Comparison of ENCODE assay signal across 11 cellular contexts in the genomic region with DNA sequence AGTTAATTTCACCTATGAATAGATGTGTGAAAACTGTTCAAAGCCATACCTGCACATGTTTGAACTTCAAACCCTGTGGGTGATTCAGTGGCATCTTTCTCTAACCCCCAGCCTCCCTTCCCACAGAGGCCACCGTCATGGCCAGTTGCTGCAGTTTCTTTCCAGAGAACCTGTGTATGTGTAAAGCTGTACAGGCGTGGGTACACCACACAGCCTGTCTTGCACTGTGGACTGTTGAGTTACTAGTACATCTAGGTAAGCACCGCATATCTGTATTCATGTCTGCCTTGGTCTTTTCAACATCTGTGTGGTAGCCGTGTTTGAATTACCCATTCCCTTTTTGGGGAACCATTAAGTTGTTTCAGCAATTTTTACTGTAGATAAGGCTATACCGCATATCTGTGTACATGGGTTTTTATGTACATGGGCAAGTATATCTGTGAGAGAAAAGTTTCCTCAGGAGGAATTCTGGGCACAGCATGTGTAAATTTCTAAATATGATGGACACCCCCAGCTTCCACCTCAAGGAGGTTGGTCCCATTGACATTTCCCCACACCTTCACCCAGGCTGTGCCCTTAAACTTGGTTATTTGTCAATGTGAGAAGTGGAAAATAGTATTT. TPM values are rescaled to one million over a fixed set of nuclear protein-coding genes. Genes with fewer than 3 reads are reported as not detected.
DNase-seq lines count a peak whose midpoint lies in the region; ATAC-seq, FAIRE-seq and TF ChIP-seq lines count a peak whose summit lies in the region.
"Had no signal": no experiment of that assay in that cellular context is flagged by ENCODE, and none has a peak within 500 bp of the region (broad histone marks: within the 10 kb centered on the region; RNA-seq: fewer than 3 reads in every experiment).

No MANE protein-coding gene starts in this region.

- TF ChIP-seq CTCF in right atrium auricular region (IDR thresholded peaks at IDR 0.05) (no peak), endodermal cell (conservative IDR thresholded peaks at IDR 0.05) (no peak), D721Med (IDR thresholded peaks at IDR 0.05; ENCODE audit: insufficient read depth, missing control alignments) (no peak)

- ATAC-seq in activated naive CD8-positive, alpha-beta T cell treated with anti-CD3 and anti-CD28 coated beads, Interleukin-2, amount 50 U/mL, for 24 hours = no peak
- ATAC-seq in stimulated activated naive B cell treated with anti-CD40 and anti-IgM and Interleukin-4, amounts not matched to agents 10 μg/mL and 1 μg/mL and 100 μg/mL, for 72 hours (replicated peaks) = peak in 1 of 2 donors; percentile 6

- WGBS in endodermal cell (ENCODE audit: insufficient coverage in 1 of 2, insufficient read length in 1 of 2), 2 experiments = 94 to 100% methylated on average over 5 of the region's 5 CpGs

- FAIRE-seq in D721Med (lab: Jason Lieb, UNC) = no peak

- no peaks in the 10 kb centered on the region for H3K27me3 Mint-ChIP-seq in activated naive CD8-positive, alpha-beta T cell treated with anti-CD3 and anti-CD28 coated beads, Interleukin-2, amount 50 U/mL, for 24 hours
- H3K27me3 Mint-ChIP-seq in stimulated activated naive B cell treated with anti-CD40 and anti-IgM and Interleukin-4, amounts not matched to agents 10 μg/mL and 1 μg/mL and 100 μg/mL, for 72 hours = no peaks in the 10 kb centered on the region
- no peaks in the 10 kb centered on the region for H3K27me3 Mint-ChIP-seq in endodermal cell (ENCODE audit: insufficient read depth)

- H3K36me3 Mint-ChIP-seq in activated naive CD8-positive, alpha-beta T cell treated with anti-CD3 and anti-CD28 coated beads, Interleukin-2, amount 50 U/mL, for 24 hours (ENCODE audit: low read depth) = peaks cover 65% of the 10 kb centered on the region
- H3K36me3 Mint-ChIP-seq in stimulated activated naive B cell treated with anti-CD40 and anti-IgM and Interleukin-4, amounts not matched to agents 10 μg/mL and 1 μg/mL and 100 μg/mL, for 72 hours = peaks cover 41 to 62% of the 10 kb centered on the region in 2 donors
- peaks cover 59% of the 10 kb centered on the region for H3K36me3 Mint-ChIP-seq in endodermal cell (ENCODE audit: low read depth)

- no peak overlapping the region for H3K9ac ChIP-seq in endodermal cell (ENCODE audit: extremely low read depth, low read length, poor library complexity, severe bottlenecking)

- H3K4me1 Mint-ChIP-seq in activated naive CD8-positive, alpha-beta T cell treated with anti-CD3 and anti-CD28 coated beads, Interleukin-2, amount 50 U/mL, for 24 hours = peaks cover 85% of the 10 kb centered on the region
- peaks cover 54 to 83% of the 10 kb centered on the region in 2 donors for H3K4me1 Mint-ChIP-seq in stimulated activated naive B cell treated with anti-CD40 and anti-IgM and Interleukin-4, amounts not matched to agents 10 μg/mL and 1 μg/mL and 100 μg/mL, for 72 hours
- H3K4me1 Mint-ChIP-seq in endodermal cell = no peaks in the 10 kb centered on the region

- H3K9me3 Mint-ChIP-seq in activated naive CD8-positive, alpha-beta T cell treated with anti-CD3 and anti-CD28 coated beads, Interleukin-2, amount 50 U/mL, for 24 hours = no peaks in the 10 kb centered on the region
- peaks cover 3 to 4% of the 10 kb centered on the region in 2 donors for H3K9me3 Mint-ChIP-seq in stimulated activated naive B cell treated with anti-CD40 and anti-IgM and Interleukin-4, amounts not matched to agents 10 μg/mL and 1 μg/mL and 100 μg/mL, for 72 hours
- no peaks in the 10 kb centered on the region for H3K9me3 Mint-ChIP-seq in endodermal cell

- H3K9me3 ChIP-seq in right atrium auricular region (no peaks in the 10 kb centered on the region), endodermal cell (ENCODE audit: control insufficient read depth, low read length) (no peaks in the 10 kb centered on the region)

- H3K4me3 ChIP-seq in right atrium auricular region (peak overlapping the region in 1 of 2 donors; percentile 6), endodermal cell (ENCODE audit: low read length) (no peak overlapping the region)

- peak overlapping the region; percentile 41 for H3K27ac Mint-ChIP-seq in activated naive CD8-positive, alpha-beta T cell treated with anti-CD3 and anti-CD28 coated beads, Interleukin-2, amount 50 U/mL, for 24 hours
- H3K27ac Mint-ChIP-seq in stimulated activated naive B cell treated with anti-CD40 and anti-IgM and Interleukin-4, amounts not matched to agents 10 μg/mL and 1 μg/mL and 100 μg/mL, for 72 hours = peak overlapping the region; percentile 71
- no peak overlapping the region for H3K27ac Mint-ChIP-seq in endodermal cell

- H3K27ac ChIP-seq in right atrium auricular region = peak overlapping the region; percentile 68 to 99
- no peak overlapping the region for H3K27ac ChIP-seq in endodermal cell (ENCODE audit: low read depth, low read length)

- H3K4me1 ChIP-seq in right atrium auricular region (peaks cover 0 to 89% of the 10 kb centered on the region in 2 donors), endodermal cell (ENCODE audit: control insufficient read depth, insufficient read depth, low read length) (no peaks in the 10 kb centered on the region)

- H3K36me3 ChIP-seq in right atrium auricular region = peaks cover 89% of the 10 kb centered on the region
- peaks cover 57% of the 10 kb centered on the region for H3K36me3 ChIP-seq in endodermal cell (ENCODE audit: control insufficient read depth, insufficient read depth, low read length)

- H3K4me3 Mint-ChIP-seq in activated naive CD8-positive, alpha-beta T cell treated with anti-CD3 and anti-CD28 coated beads, Interleukin-2, amount 50 U/mL, for 24 hours = no peak overlapping the region
- H3K4me3 Mint-ChIP-seq in stimulated activated naive B cell treated with anti-CD40 and anti-IgM and Interleukin-4, amounts not matched to agents 10 μg/mL and 1 μg/mL and 100 μg/mL, for 72 hours = no peak overlapping the region
- no peak overlapping the region for H3K4me3 Mint-ChIP-seq in endodermal cell

- DNase-seq in HS-5 (ENCODE audit: low read depth) = peak; percentile 20
- DNase-seq in activated naive CD8-positive, alpha-beta T cell treated with anti-CD3 and anti-CD28 coated beads, Interleukin-2, amount 50 U/mL, for 24 hours = no peak
- DNase-seq in right atrium auricular region (ENCODE audit: low spot score) = peak; percentile 58
- no peak for DNase-seq in stimulated activated naive B cell treated with anti-CD40 and anti-IgM and Interleukin-4, amounts not matched to agents 10 μg/mL and 1 μg/mL and 100 μg/mL, for 72 hours
- no peak for DNase-seq in endodermal cell
- no peak for DNase-seq in COLO668 (lab: John Stamatoyannopoulos, UW; ENCODE audit: unreplicated experiment)
- DNase-seq in NCI-H2196 treated with DMSO at 0.1 percent for 48 hours (lab: John Stamatoyannopoulos, UW; ENCODE audit: unreplicated experiment) = no peak
- no peak for DNase-seq in D721Med (ENCODE audit: insufficient read length, low spot score)
- DNase-seq: effector CD8-positive, alpha-beta T cell; SHP77 treated with DMSO at 0.1 percent for 48 hours; stimulated activated CD4-positive, alpha-beta T cell treated with anti-CD3 and anti-CD28 coated beads, Interleukin-12 subunit alpha, Interleukin-12 subunit beta, amount 100 ng/mL, for 4 hours had no signal

- H3K27me3 ChIP-seq in right atrium auricular region = no peaks in the 10 kb centered on the region
- no peaks in the 10 kb centered on the region for H3K27me3 ChIP-seq in endodermal cell (ENCODE audit: control insufficient read depth, insufficient read depth, low read length, poor library complexity, severe bottlenecking)

RNA-seq across cellular contexts. Expression of a gene that starts 13.9 kb away (rescaled TPM):
- total RNA-seq in right atrium auricular region (10 to 100 TPM; 43.7 to 52.5 TPM), endodermal cell (10 to 100 TPM; 61.3 to 85.2 TPM)
- polyA plus RNA-seq in endodermal cell (2013, experiment 1 of 2) = 21.0 TPM
- polyA plus RNA-seq in endodermal cell (2013, experiment 2 of 2) = 14.2 TPM

RNA-seq across cellular contexts. Expression of a gene that starts 50.1 kb away (rescaled TPM):
- total RNA-seq in right atrium auricular region = 10 to 100 TPM; 10.2 to 23.8 TPM
- 10 to 100 TPM; 27.4 to 29.6 TPM for total RNA-seq in endodermal cell
- 10.8 TPM for polyA plus RNA-seq in endodermal cell (2013, experiment 1 of 2)
- polyA plus RNA-seq in endodermal cell (2013, experiment 2 of 2) = 11.9 TPM

RNA-seq across cellular contexts. Expression of a gene that starts 54.1 kb away (rescaled TPM):
- total RNA-seq in right atrium auricular region (1 to 10 TPM; 2.6 to 3.3 TPM), endodermal cell (1 to 10 TPM; 3.0 to 6.3 TPM)
- polyA plus RNA-seq in endodermal cell (2013, experiment 1 of 2) = 0.71 TPM
- 0.50 TPM for polyA plus RNA-seq in endodermal cell (2013, experiment 2 of 2)

Comparison
In these comparisons a context has a peak if more than half of its experiments do, and no peak if none do; other contexts are left out.
1. DNase-seq: peak in HS-5 (single experiment) and right atrium auricular region (single experiment); none in activated naive CD8-positive, alpha-beta T cell treated with anti-CD3 and anti-CD28 coated beads, Interleukin-2, amount 50 U/mL, for 24 hours (single experiment), stimulated activated naive B cell treated with anti-CD40 and anti-IgM and Interleukin-4, amounts not matched to agents 10 μg/mL and 1 μg/mL and 100 μg/mL, for 72 hours (single experiment), endodermal cell (single experiment), COLO668 (single experiment), NCI-H2196 treated with DMSO at 0.1 percent for 48 hours (single experiment) and D721Med (single experiment).